1 cellular context compared by ENCODE assay signal in the genomic region with DNA sequence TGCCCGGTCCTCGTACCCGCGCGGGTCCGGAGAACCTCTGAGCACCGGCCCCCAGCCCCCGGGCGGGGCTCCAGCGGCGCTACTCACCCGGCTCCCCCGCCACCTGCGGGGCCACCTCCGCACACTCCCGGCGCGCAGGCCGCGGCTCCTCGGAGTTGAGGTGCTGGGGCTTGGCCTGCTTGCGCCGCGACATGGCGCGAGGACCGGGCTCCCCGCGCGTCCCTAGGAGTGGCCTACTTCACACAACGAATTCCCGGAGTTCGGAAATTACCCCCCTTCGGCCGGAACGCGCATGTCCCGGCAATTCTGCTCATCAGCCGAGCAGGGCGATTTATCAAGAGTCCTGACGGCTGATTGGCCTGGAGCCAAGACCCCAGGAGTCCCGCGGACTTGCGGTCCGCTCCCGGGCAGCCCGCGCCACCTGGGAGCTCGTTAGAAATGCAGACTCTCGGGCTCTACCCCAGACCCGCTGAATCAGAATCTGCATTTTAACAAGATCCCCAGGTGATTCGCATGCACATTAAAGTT.
TF ChIP-seq lines count a peak whose summit lies in the region.

No MANE protein-coding gene starts in this region.

TF ChIP-seq in HepG2, 621 proteins besides CTCF, POLR2A, EP300 and RAD21 (continued from another document):
- no peak for TF ChIP-seq HMG20A (CRISPR knock-in tag; IDR thresholded peaks at IDR 0.05; ENCODE audit: borderline replicate concordance)
